Comparison of ENCODE assay signal across 8 cellular contexts in the genomic region with DNA sequence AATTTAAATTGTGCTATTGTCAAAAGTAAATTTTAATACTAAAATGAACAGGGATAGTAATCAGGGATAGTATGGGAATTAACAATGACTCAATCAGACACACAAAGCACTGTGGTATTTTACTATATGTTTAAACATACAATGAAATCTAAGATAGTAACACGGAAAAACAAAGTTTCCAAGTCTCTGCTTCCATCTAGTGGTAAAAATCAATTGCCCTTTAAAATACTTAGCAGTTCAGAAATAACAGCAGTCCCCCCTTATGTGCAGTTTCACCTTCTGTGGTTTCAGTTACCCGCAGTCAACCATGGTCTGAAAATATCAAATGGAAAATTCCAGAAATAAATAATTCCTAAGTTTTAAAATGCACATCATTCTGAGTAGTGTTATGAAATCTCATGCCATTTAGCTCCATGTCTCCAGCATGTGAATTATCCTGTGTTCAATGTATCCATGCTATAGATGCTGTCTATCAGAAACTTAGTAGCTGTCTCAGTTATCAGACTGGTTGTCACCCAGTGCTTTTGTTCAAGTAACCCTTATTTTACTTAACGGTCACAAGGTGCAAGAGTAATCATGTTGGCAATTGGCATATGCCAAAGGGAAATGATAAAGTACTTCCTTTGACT. TPM values are rescaled to one million over a fixed set of nuclear protein-coding genes. Genes with fewer than 3 reads are reported as not detected.
A peak's percentile ranks its signal among the peaks of the same experiment; 100 is the strongest.
DNase-seq lines count a peak whose midpoint lies in the region; ATAC-seq, FAIRE-seq and TF ChIP-seq lines count a peak whose summit lies in the region.

No MANE protein-coding gene starts in this region.

- no peak overlapping the region for H3K4ac ChIP-seq in H1 (replicated peaks; ENCODE audit: insufficient read length, low read depth, low read length)

- no peak overlapping the region for H3K56ac ChIP-seq in H1 (replicated peaks; ENCODE audit: insufficient read length, low read depth, low read length)

- H3K79me2 ChIP-seq in OCI-LY1 (ENCODE audit: insufficient read depth, low read length) (no peaks in the 10 kb centered on the region), H1 (ENCODE audit: control insufficient read depth in 1 of 2, insufficient read depth in 2 of 2, low read length in 2 of 2) (no peaks in the 10 kb centered on the region)

- H3K36me3 ChIP-seq in OCI-LY1 (ENCODE audit: insufficient read depth, low read length) (no peaks in the 10 kb centered on the region), H1 (ENCODE audit: control insufficient read depth in 2 of 4, insufficient read depth in 4 of 4, low read length in 3 of 4) (peaks cover 0 to 4% (median 0%) of the 10 kb centered on the region in 4 experiments; a peak in 1 of 8 replicates), right atrium auricular region (peaks cover 16% of the 10 kb centered on the region)

- CTCF ChIA-PET in H1 (lab: Charles Lee; ENCODE audit: partially characterized antibody): interaction anchor here (0.8 to 1.9 kb wide), 6 partner anchors 11 to 416 kb away, joined by 3 to 5 read pairs (median 4); no protein-coding TSS in a partner anchor

- H3K9me3 Mint-ChIP-seq in HFFc6: no peaks in the 10 kb centered on the region
- H3K9me3 Mint-ChIP-seq in stimulated activated naive B cell treated with anti-CD40 and anti-IgM and Interleukin-4, amounts not matched to agents 10 μg/mL and 1 μg/mL and 100 μg/mL, for 72 hours: no peaks in the 10 kb centered on the region

- H2BK20ac ChIP-seq in H1 (ENCODE audit: low read length): no peak overlapping the region

- no peaks in the 10 kb centered on the region for H4K20me1 ChIP-seq in OCI-LY1 (ENCODE audit: insufficient read depth, low read length)
- H4K20me1 ChIP-seq in H1 (replicated peaks in 1 of 2; ENCODE audit: control insufficient read depth in 1 of 2, insufficient read depth in 2 of 2, low read length in 2 of 2): no peaks in the 10 kb centered on the region

- no peaks in the 10 kb centered on the region for H3K79me1 ChIP-seq in H1 (ENCODE audit: low read depth, low read length)

- no peak overlapping the region for H3K4me3 Mint-ChIP-seq in HFFc6
- H3K4me3 Mint-ChIP-seq in stimulated activated naive B cell treated with anti-CD40 and anti-IgM and Interleukin-4, amounts not matched to agents 10 μg/mL and 1 μg/mL and 100 μg/mL, for 72 hours: peak overlapping the region in 1 of 2 donors; percentile 17

- H4K8ac ChIP-seq in H1 (ENCODE audit: extremely low read depth, insufficient read depth, low read length): no peak overlapping the region

- H3K27ac Mint-ChIP-seq in HFFc6: no peak overlapping the region
- H3K27ac Mint-ChIP-seq in stimulated activated naive B cell treated with anti-CD40 and anti-IgM and Interleukin-4, amounts not matched to agents 10 μg/mL and 1 μg/mL and 100 μg/mL, for 72 hours: no peak overlapping the region

- H3K4me1 Mint-ChIP-seq in HFFc6 (ENCODE audit: low read depth): peaks cover 10% of the 10 kb centered on the region
- peaks cover 10 to 24% of the 10 kb centered on the region in 2 donors for H3K4me1 Mint-ChIP-seq in stimulated activated naive B cell treated with anti-CD40 and anti-IgM and Interleukin-4, amounts not matched to agents 10 μg/mL and 1 μg/mL and 100 μg/mL, for 72 hours

- no peak overlapping the region for H3K18ac ChIP-seq in H1 (ENCODE audit: extremely low read depth, low read length)

- peak; percentile 68 to 75 for TF ChIP-seq RAD21 in H1 (IDR thresholded peaks at IDR 0.05 in 1 of 2, conservative IDR thresholded peaks at IDR 0.05 in 1 of 2; ENCODE audit: low read depth in 2 of 2, low read length in 2 of 2)

- H3K36me3 Mint-ChIP-seq in HFFc6 (ENCODE audit: low read depth): no peaks in the 10 kb centered on the region
- H3K36me3 Mint-ChIP-seq in stimulated activated naive B cell treated with anti-CD40 and anti-IgM and Interleukin-4, amounts not matched to agents 10 μg/mL and 1 μg/mL and 100 μg/mL, for 72 hours: peaks cover 7 to 9% of the 10 kb centered on the region in 2 donors

- H3K4me2 ChIP-seq in OCI-LY1 (ENCODE audit: low read length) (peak overlapping the region; percentile 19; the same call in 1 of the 2 replicates), H1 (ENCODE audit: insufficient read depth in 1 of 2, low read depth in 2 of 2, low read length in 2 of 2) (no peak overlapping the region)

- no peak overlapping the region for H3K14ac ChIP-seq in H1 (ENCODE audit: insufficient read length)

- no peak for TF ChIP-seq EP300 in H1 (IDR thresholded peaks at IDR 0.05; ENCODE audit: borderline replicate concordance in 1 of 2, low read depth in 2 of 2, low read length in 2 of 2)

- no peaks in the 10 kb centered on the region for H3K9me2 ChIP-seq in OCI-LY1 (ENCODE audit: low read depth, low read length)

- POLR2A ChIA-PET in H1 (lab: Charles Lee; ENCODE audit: partially characterized antibody): no interaction called here

- no peak overlapping the region for H4K91ac ChIP-seq in H1 (replicated peaks; ENCODE audit: insufficient read length, low read length)

- H3K4me3 ChIP-seq in OCI-LY1 (ENCODE audit: low read depth, low read length, poor library complexity, severe bottlenecking): no peak overlapping the region
- H3K4me3 ChIP-seq in H1 (ENCODE audit: extremely low read depth in 1 of 4, insufficient read depth in 2 of 4, low read depth in 3 of 4, low read length in 4 of 4): no peak overlapping the region
- H3K4me3 ChIP-seq in right atrium auricular region: no peak overlapping the region

- H3K27me3 Mint-ChIP-seq in HFFc6 (ENCODE audit: insufficient read depth): no peaks in the 10 kb centered on the region
- H3K27me3 Mint-ChIP-seq in stimulated activated naive B cell treated with anti-CD40 and anti-IgM and Interleukin-4, amounts not matched to agents 10 μg/mL and 1 μg/mL and 100 μg/mL, for 72 hours: no peaks in the 10 kb centered on the region

- H4K5ac ChIP-seq in H1 (ENCODE audit: insufficient read length, low read depth, low read length): no peak overlapping the region

- H3F3A ChIP-seq in OCI-LY1 (ENCODE audit: insufficient read depth, low read length): no peaks in the 10 kb centered on the region

- H3K27me3 ChIP-seq in OCI-LY1 (ENCODE audit: insufficient read depth, low read length) (no peaks in the 10 kb centered on the region), H1 (replicated peaks in 1 of 4; ENCODE audit: control insufficient read depth in 3 of 4, extremely low read depth in 1 of 4, insufficient read depth in 3 of 4, low read length in 3 of 4) (no peaks in the 10 kb centered on the region), right atrium auricular region (no peaks in the 10 kb centered on the region)

- peak; percentile 80 for TF ChIP-seq CTCF in HFFc6 (IDR thresholded peaks at IDR 0.05)
- TF ChIP-seq CTCF in OCI-LY1 (IDR thresholded peaks at IDR 0.05; ENCODE audit: low read length): peak; percentile 77
- peak in 2 of 3 experiments; percentile 39 to 57; a peak in 2 of 4 replicates for TF ChIP-seq CTCF in H1 (IDR thresholded peaks at IDR 0.05; ENCODE audit: control extremely low read depth in 1 of 3, insufficient read depth in 1 of 3, low read depth in 1 of 3, low read length in 3 of 3)
- TF ChIP-seq CTCF in right atrium auricular region (IDR thresholded peaks at IDR 0.05): no peak

- H3K4me1 ChIP-seq in OCI-LY1 (ENCODE audit: insufficient read depth, low read length, severe bottlenecking): peaks cover 22% of the 10 kb centered on the region
- H3K4me1 ChIP-seq in H1 (replicated peaks in 1 of 4; ENCODE audit: control insufficient read depth in 3 of 4, insufficient read depth in 4 of 4, low read length in 3 of 4): peaks cover 0 to 2% (median 0%) of the 10 kb centered on the region in 4 experiments; a peak in 1 of 7 replicates
- no peaks in the 10 kb centered on the region for H3K4me1 ChIP-seq in right atrium auricular region

- H3K9me3 ChIP-seq in OCI-LY1 (ENCODE audit: low read length): no peaks in the 10 kb centered on the region
- no peaks in the 10 kb centered on the region for H3K9me3 ChIP-seq in H1 (ENCODE audit: insufficient read depth in 2 of 2, low read depth in 1 of 2, low read length in 1 of 2)
- H3K9me3 ChIP-seq in right atrium auricular region: no peaks in the 10 kb centered on the region

- 71% methylated on average over 3 of the region's 3 CpGs; no CpG with 5 or more reads in 1 of the 2 experiments for WGBS in H1 (ENCODE audit: extremely low coverage in 1 of 2, insufficient coverage in 1 of 2, insufficient read length in 1 of 2, insufficient replicate concordance in 2 of 2, low coverage in 1 of 2, low lambda C conversion rate in 2 of 2, missing lambda C conversion rate in 1 of 2), 2 experiments

- no peak overlapping the region for H2AK5ac ChIP-seq in H1 (ENCODE audit: low read depth, low read length)

- H2BK15ac ChIP-seq in H1 (ENCODE audit: low read length): no peak overlapping the region

- no peak overlapping the region for H2BK120ac ChIP-seq in H1 (replicated peaks; ENCODE audit: low read depth, low read length)

- H2BK5ac ChIP-seq in H1 (ENCODE audit: low read depth, low read length): no peak overlapping the region

- TF ChIP-seq POLR2A in H1 (IDR thresholded peaks at IDR 0.05; ENCODE audit: control extremely low read depth in 1 of 2, low read depth in 2 of 2, low read length in 2 of 2): no peak

- no peaks in the 10 kb centered on the region for H3K23me2 ChIP-seq in H1 (ENCODE audit: low read depth, low read length)

- ATAC-seq in stimulated activated naive B cell treated with anti-CD40 and anti-IgM and Interleukin-4, amounts not matched to agents 10 μg/mL and 1 μg/mL and 100 μg/mL, for 72 hours (replicated peaks): peak; percentile 61 to 75
- ATAC-seq in HG03097 (IDR thresholded peaks at IDR 0.05; ENCODE audit: low FRiP score, unreplicated experiment): no peak

- no peak overlapping the region for H2AFZ ChIP-seq in OCI-LY1 (ENCODE audit: low read length)
- no peak overlapping the region for H2AFZ ChIP-seq in H1 (ENCODE audit: low read length)

- H3K23ac ChIP-seq in H1 (ENCODE audit: insufficient read length): no peak overlapping the region

- H3K9ac ChIP-seq in OCI-LY1 (ENCODE audit: low read length): no peak overlapping the region; the same call in 1 of the 2 replicates
- no peak overlapping the region for H3K9ac ChIP-seq in H1 (replicated peaks in 1 of 4; ENCODE audit: extremely low read depth in 1 of 4, low read depth in 3 of 4, low read length in 3 of 4)

- FAIRE-seq in H1 (lab: Jason Lieb, UNC): peak; percentile 78

- H3K27ac ChIP-seq in OCI-LY1 (ENCODE audit: low read depth, low read length, poor library complexity, severe bottlenecking) (no peak overlapping the region), H1 (ENCODE audit: low read depth, low read length) (no peak overlapping the region), right atrium auricular region (no peak overlapping the region)

- no peak overlapping the region for H2BK12ac ChIP-seq in H1 (ENCODE audit: low read depth, low read length)

- DNase-seq in NCI-H2227 (lab: John Stamatoyannopoulos, UW; ENCODE audit: unreplicated experiment) (peak; percentile 13), NCI-H2227 treated with DMSO at 0.1 percent for 48 hours (lab: John Stamatoyannopoulos, UW) (no peak), HFFc6 (peak; percentile 12), H1 (ENCODE audit: low read depth in 1 of 2, low spot score in 2 of 2) (no peak), right atrium auricular region (ENCODE audit: low spot score) (no peak)
- no peak for DNase-seq in stimulated activated naive B cell treated with anti-CD40 and anti-IgM and Interleukin-4, amounts not matched to agents 10 μg/mL and 1 μg/mL and 100 μg/mL, for 72 hours

RNA-seq across cellular contexts. Expression of a gene that starts 58.5 kb away (rescaled TPM):
- total RNA-seq in HFFc6 (2021; fragmentation: NEBNext Ultra II Directional; extraction: Animal tissue kit (Norgen Biotek cat#: 25700)): 10 to 100 TPM; 14.6 to 19.1 (median 17.0) TPM
- total RNA-seq in H1 (2021; fragmentation: NEBNext Ultra II Directional; extraction: Animal tissue kit (Norgen Biotek cat#: 25700)): 18.1 and 19.6 TPM in 2 replicates
- polyA plus RNA-seq in H1 (2011; rRNA removed): 3.5 and 4.2 TPM in 2 replicates
- polyA plus RNA-seq in H1 (2011; cell fraction: cytosol; rRNA removed): 7.5 TPM
- polyA plus RNA-seq in H1 (2011; cell fraction: nucleus; rRNA removed): 6.5 TPM
- polyA plus RNA-seq in H1 (2012, experiment 1 of 2): 7.3 to 14.6 TPM (median 8.1 TPM) in 4 replicates
- 0.47 TPM for polyA plus RNA-seq in H1 (2012, experiment 2 of 2)
- 18.4 TPM for polyA plus RNA-seq in H1 (2013, experiment 1 of 2)
- polyA plus RNA-seq in H1 (2013, experiment 2 of 2): 16.2 TPM
- polyA minus RNA-seq in H1 (2011; rRNA and poly(A)+ RNA removed): 11.5 and 16.7 TPM in 2 replicates
- 8.4 TPM for polyA minus RNA-seq in H1 (2011; cell fraction: cytosol; rRNA and poly(A)+ RNA removed)
- polyA minus RNA-seq in H1 (2011; cell fraction: nucleus; rRNA and poly(A)+ RNA removed): 48.0 TPM
- 10 to 100 TPM in 1 of 2 donors, 1 to 10 TPM in 1; 8.5 to 10.2 TPM for total RNA-seq in right atrium auricular region

Comparison
In these comparisons a context has a peak if more than half of its experiments do, and no peak if none do; other contexts are left out.
1. DNase-seq: peak in NCI-H2227 (single experiment) and HFFc6 (single experiment); none in NCI-H2227 treated with DMSO at 0.1 percent for 48 hours (single experiment), H1 (0 of 2), stimulated activated naive B cell treated with anti-CD40 and anti-IgM and Interleukin-4, amounts not matched to agents 10 μg/mL and 1 μg/mL and 100 μg/mL, for 72 hours (single experiment) and right atrium auricular region (single experiment).
2. CTCF ChIP-seq: peak in HFFc6 (single experiment), OCI-LY1 (single experiment) and H1 (2 of 3); none in right atrium auricular region (0 of 2).